3 cellular contexts compared by ENCODE assay signal in the genomic region with DNA sequence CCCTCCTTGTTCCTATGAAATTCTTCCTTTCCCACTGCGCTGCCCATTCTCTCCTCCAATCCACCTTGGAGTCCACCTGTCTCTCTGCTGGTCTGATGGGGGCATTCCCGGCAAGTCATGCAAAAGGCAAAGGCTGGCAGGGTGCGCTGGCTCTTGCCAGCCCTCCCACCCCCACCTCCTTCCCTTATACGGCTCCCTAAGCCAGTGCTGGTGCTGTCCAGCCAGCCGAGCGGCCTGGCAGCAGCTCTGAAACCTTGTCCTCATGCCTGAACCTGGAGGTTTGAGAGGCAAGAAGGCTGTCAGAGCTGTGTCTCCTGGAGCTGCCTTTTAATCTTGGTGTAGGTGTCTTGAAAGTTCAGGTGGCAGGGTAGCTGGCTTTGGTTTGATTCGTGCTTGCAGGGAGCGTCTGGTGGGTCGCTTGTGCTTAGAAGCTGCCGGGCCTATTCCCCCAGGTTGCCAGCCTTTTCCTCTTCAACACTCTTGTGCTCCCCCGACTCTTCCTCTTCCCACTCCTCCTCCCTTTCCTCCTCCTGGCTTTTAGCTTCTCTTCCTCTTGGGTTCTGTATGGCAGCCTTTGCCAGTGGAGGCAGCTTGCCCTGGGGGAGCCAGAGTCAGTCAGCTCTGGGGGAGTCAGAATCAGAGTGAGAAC.
TF ChIP-seq lines count a peak whose summit lies in the region.

No MANE protein-coding gene starts in this region.

TF ChIP-seq in SK-N-SH, 30 proteins besides CTCF, POLR2A, EP300 and RAD21:
- TF ChIP-seq USF1 (IDR thresholded peaks at IDR 0.05; ENCODE audit: borderline replicate concordance, low read depth) = no peak
- TF ChIP-seq NFIC (IDR thresholded peaks at IDR 0.05; ENCODE audit: borderline replicate concordance) = no peak
- TF ChIP-seq REST (IDR thresholded peaks at IDR 0.05; ENCODE audit: low read depth, low read length) = peak; percentile 72; the same call in 1 of the 2 replicates
TF ChIP-seq in SK-N-SH: peak in this region for 1.

TF ChIP-seq in SK-N-SH treated with all-trans-retinoic acid at 6 μM for 48 hours, 23 proteins besides CTCF, POLR2A, EP300 and RAD21:
- TF ChIP-seq TSHZ2 (CRISPR knock-in tag; IDR thresholded peaks at IDR 0.05) = no peak
- no peak for TF ChIP-seq ZNF70 (CRISPR knock-in tag; IDR thresholded peaks at IDR 0.05)
- TF ChIP-seq ARNTL (CRISPR knock-in tag; IDR thresholded peaks at IDR 0.05; ENCODE audit: borderline replicate concordance, low read depth) = no peak
- no peak for TF ChIP-seq ISL1 (CRISPR knock-in tag; IDR thresholded peaks at IDR 0.05)
- TF ChIP-seq ESRRG (CRISPR knock-in tag; IDR thresholded peaks at IDR 0.05) = no peak
- TF ChIP-seq BACH2 (CRISPR knock-in tag; IDR thresholded peaks at IDR 0.05; ENCODE audit: borderline replicate concordance) = no peak
- no peak for TF ChIP-seq TCF4 (CRISPR knock-in tag; IDR thresholded peaks at IDR 0.05; ENCODE audit: borderline replicate concordance)
- TF ChIP-seq ZC3H10 (CRISPR knock-in tag; IDR thresholded peaks at IDR 0.05) = no peak
- TF ChIP-seq, protein P1, sequence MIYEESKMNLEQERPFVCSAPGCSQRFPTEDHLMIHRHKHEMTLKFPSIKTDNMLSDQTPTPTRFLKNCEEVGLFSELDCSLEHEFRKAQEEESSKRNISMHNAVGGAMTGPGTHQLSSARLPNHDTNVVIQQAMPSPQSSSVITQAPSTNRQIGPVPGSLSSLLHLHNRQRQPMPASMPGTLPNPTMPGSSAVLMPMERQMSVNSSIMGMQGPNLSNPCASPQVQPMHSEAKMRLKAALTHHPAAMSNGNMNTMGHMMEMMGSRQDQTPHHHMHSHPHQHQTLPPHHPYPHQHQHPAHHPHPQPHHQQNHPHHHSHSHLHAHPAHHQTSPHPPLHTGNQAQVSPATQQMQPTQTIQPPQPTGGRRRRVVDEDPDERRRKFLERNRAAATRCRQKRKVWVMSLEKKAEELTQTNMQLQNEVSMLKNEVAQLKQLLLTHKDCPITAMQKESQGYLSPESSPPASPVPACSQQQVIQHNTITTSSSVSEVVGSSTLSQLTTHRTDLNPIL (CRISPR knock-in tag; IDR thresholded peaks at IDR 0.05; ENCODE audit: low read depth) = no peak
- TF ChIP-seq SNAI2 (CRISPR knock-in tag; IDR thresholded peaks at IDR 0.05) = no peak
- no peak for TF ChIP-seq GLIS3 (CRISPR knock-in tag; IDR thresholded peaks at IDR 0.05)
- TF ChIP-seq, protein P2, sequence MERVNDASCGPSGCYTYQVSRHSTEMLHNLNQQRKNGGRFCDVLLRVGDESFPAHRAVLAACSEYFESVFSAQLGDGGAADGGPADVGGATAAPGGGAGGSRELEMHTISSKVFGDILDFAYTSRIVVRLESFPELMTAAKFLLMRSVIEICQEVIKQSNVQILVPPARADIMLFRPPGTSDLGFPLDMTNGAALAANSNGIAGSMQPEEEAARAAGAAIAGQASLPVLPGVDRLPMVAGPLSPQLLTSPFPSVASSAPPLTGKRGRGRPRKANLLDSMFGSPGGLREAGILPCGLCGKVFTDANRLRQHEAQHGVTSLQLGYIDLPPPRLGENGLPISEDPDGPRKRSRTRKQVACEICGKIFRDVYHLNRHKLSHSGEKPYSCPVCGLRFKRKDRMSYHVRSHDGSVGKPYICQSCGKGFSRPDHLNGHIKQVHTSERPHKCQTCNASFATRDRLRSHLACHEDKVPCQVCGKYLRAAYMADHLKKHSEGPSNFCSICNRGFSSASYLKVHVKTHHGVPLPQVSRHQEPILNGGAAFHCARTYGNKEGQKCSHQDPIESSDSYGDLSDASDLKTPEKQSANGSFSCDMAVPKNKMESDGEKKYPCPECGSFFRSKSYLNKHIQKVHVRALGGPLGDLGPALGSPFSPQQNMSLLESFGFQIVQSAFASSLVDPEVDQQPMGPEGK (CRISPR knock-in tag; IDR thresholded peaks at IDR 0.05; ENCODE audit: borderline replicate concordance) = no peak
- TF ChIP-seq TOX (CRISPR knock-in tag; IDR thresholded peaks at IDR 0.05; ENCODE audit: borderline replicate concordance) = no peak
- no peak for TF ChIP-seq OSR1 (CRISPR knock-in tag; IDR thresholded peaks at IDR 0.05)
- no peak for TF ChIP-seq ZFP30 (CRISPR knock-in tag; IDR thresholded peaks at IDR 0.05)
- no peak for TF ChIP-seq ZNF565 (CRISPR knock-in tag; conservative IDR thresholded peaks at IDR 0.05; ENCODE audit: low read depth)
- no peak for TF ChIP-seq CSDC2 (CRISPR knock-in tag; IDR thresholded peaks at IDR 0.05)
- no peak for TF ChIP-seq ZNF8 (CRISPR knock-in tag; IDR thresholded peaks at IDR 0.05)
- TF ChIP-seq POU6F1 (CRISPR knock-in tag; IDR thresholded peaks at IDR 0.05; ENCODE audit: borderline replicate concordance, low read depth) = no peak

TF ChIP-seq in K562, 482 proteins besides CTCF, POLR2A, EP300 and RAD21 (continued from another document):
- TF ChIP-seq ZBTB12 (CRISPR knock-in tag; IDR thresholded peaks at IDR 0.05) (no peak), NR4A1 (CRISPR knock-in tag; IDR thresholded peaks at IDR 0.05) (no peak), NR4A1 (tag; IDR thresholded peaks at IDR 0.05) (no peak), ZFX (CRISPR knock-in tag; IDR thresholded peaks at IDR 0.05) (no peak), NFE2 (IDR thresholded peaks at IDR 0.05; ENCODE audit: low read depth) (no peak), ILK (tag; IDR thresholded peaks at IDR 0.05; ENCODE audit: borderline replicate concordance, low read depth) (no peak), GTF2E2 (tag; IDR thresholded peaks at IDR 0.05) (no peak), ZNF778 (CRISPR knock-in tag; IDR thresholded peaks at IDR 0.05) (no peak), SREBF2 (CRISPR knock-in tag; IDR thresholded peaks at IDR 0.05) (no peak), ZNF511 (CRISPR knock-in tag; IDR thresholded peaks at IDR 0.05) (no peak), HDAC8 (tag; IDR thresholded peaks at IDR 0.05) (no peak)
- TF ChIP-seq, protein P3, sequence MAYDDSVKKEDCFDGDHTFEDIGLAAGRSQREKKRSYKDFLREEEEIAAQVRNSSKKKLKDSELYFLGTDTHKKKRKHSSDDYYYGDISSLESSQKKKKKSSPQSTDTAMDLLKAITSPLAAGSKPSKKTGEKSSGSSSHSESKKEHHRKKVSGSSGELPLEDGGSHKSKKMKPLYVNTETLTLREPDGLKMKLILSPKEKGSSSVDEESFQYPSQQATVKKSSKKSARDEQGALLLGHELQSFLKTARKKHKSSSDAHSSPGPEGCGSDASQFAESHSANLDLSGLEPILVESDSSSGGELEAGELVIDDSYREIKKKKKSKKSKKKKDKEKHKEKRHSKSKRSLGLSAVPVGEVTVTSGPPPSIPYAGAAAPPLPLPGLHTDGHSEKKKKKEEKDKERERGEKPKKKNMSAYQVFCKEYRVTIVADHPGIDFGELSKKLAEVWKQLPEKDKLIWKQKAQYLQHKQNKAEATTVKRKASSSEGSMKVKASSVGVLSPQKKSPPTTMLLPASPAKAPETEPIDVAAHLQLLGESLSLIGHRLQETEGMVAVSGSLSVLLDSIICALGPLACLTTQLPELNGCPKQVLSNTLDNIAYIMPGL (CRISPR knock-in tag; IDR thresholded peaks at IDR 0.05) = no peak
